In the genomic region with DNA sequence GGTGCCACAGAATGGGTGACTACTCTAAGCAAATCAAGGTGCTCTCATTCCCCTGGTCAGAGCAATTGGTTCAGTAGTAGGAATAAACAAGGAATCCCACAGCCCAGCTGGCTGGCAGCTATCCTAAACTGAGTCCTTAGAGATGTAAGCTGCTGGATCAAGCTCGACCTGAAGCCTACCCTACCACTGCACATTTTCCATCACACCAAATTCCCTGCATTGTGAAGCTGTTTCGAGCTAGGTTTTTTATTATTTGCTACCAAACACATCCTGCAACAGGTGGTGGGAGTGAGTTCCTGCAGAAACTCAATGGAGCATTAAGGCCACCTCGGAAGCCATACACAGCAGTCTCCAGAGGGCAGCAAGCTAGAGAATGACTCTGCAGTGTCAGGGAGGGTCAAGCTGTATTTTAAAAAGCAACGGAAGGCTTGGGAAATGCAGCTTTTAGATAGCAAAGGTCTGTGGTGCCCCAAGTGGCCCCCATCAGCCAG, we compare ENCODE assay signal across 14 cellular contexts. TPM values are rescaled to one million over a fixed set of nuclear protein-coding genes. Genes with fewer than 3 reads are reported as not detected.
DNase-seq lines count a peak whose midpoint lies in the region; TF ChIP-seq lines count a peak whose summit lies in the region.
"Had no signal": no experiment of that assay in that cellular context is flagged by ENCODE, and none has a peak within 500 bp of the region (broad histone marks: within the 10 kb centered on the region; RNA-seq: fewer than 3 reads in every experiment).

No MANE protein-coding gene starts in this region.

- TF ChIP-seq CTCF in coronary artery (IDR thresholded peaks at IDR 0.05) (no peak), GM20000 (IDR thresholded peaks at IDR 0.05; ENCODE audit: extremely low read depth, missing control alignments) (no peak)

- H3K4me3 ChIP-seq in coronary artery (peak overlapping the region; percentile 42), rectal smooth muscle tissue (ENCODE audit: low read length) (no peak overlapping the region)
- H3K4me3 ChIP-seq: cardiac muscle cell, GM23248, suprapubic skin had no signal

- peak; percentile 34 for DNase-seq in Caki2 (ENCODE audit: low read depth)
- peak; percentile 34 for DNase-seq in NAMALWA (ENCODE audit: low spot score)
- DNase-seq in coronary artery (ENCODE audit: low spot score): no peak
- no peak for DNase-seq in GM20000 (ENCODE audit: low spot score)
- no peak for DNase-seq in NOMO-1 treated with dmso at 0.1 percent for 144 hours (lab: John Stamatoyannopoulos, UW; ENCODE audit: unreplicated experiment)
- no peak for DNase-seq in cerebellar nuclear complex (lab: John Stamatoyannopoulos, UW)
- no peak for DNase-seq in stimulated activated naive CD4-positive, alpha-beta T cell treated with Interleukin-2 at 50 U/mL for 16 hours (lab: John Stamatoyannopoulos, UW)
- DNase-seq: activated naive CD8-positive, alpha-beta T cell treated with anti-CD3 and anti-CD28 coated beads, Interleukin-2, amount 10 ng/mL, durations not matched to agents 7 days and 5 days; effector memory CD8-positive, alpha-beta T cell; NCI-H1436 treated with DMSO at 0.1 percent for 48 hours had no signal

- H3K9ac ChIP-seq in rectal smooth muscle tissue (ENCODE audit: low read length): no peak overlapping the region
- H3K9ac ChIP-seq: GM23248 had no signal

- H3K36me3 ChIP-seq in rectal smooth muscle tissue (ENCODE audit: control insufficient read depth, insufficient read depth, low read length): no peaks in the 10 kb centered on the region
- H3K36me3 ChIP-seq: cardiac muscle cell, suprapubic skin had no signal

- H3K4me1 ChIP-seq in rectal smooth muscle tissue (ENCODE audit: control insufficient read depth, insufficient read depth, low read length): peaks cover 2% of the 10 kb centered on the region

- H3K27me3 ChIP-seq in rectal smooth muscle tissue (ENCODE audit: control insufficient read depth, insufficient read depth, low read length): no peaks in the 10 kb centered on the region
- H3K27me3 ChIP-seq: cardiac muscle cell, suprapubic skin had no signal

- H3K27ac ChIP-seq in coronary artery (peak overlapping the region; percentile 61 to 89), rectal smooth muscle tissue (ENCODE audit: low read depth, low read length) (peak overlapping the region; percentile 71)
- H3K27ac ChIP-seq: cardiac muscle cell, GM23248, suprapubic skin had no signal

- in situ Hi-C loops in Caki2 (cut with HindIII; ENCODE audit: low pct_unique_long_range_greater_than_20kb, low sequenced_read_pairs): no loop called here

RNA-seq across cellular contexts. Expression of a gene that starts 33.7 kb away (rescaled TPM):
- 12.6 and 23.3 TPM in 2 replicates for total RNA-seq in Caki2 (2014; rRNA removed; shearing (Covaris generic); ENCODE audit: low replicate concordance)

RNA-seq across cellular contexts. Expression of a gene that starts 56.3 kb away (rescaled TPM):
- total RNA-seq in Caki2 (2014; rRNA removed; shearing (Covaris generic); ENCODE audit: low replicate concordance): 3.2 and 3.5 TPM in 2 replicates

Comparison
In these comparisons a context has a peak if more than half of its experiments do, and no peak if none do; other contexts are left out.
1. DNase-seq: peak in Caki2 (single experiment) and NAMALWA (single experiment); none in coronary artery (single experiment), GM20000 (single experiment), NOMO-1 treated with dmso at 0.1 percent for 144 hours (single experiment), cerebellar nuclear complex (0 of 2) and stimulated activated naive CD4-positive, alpha-beta T cell treated with Interleukin-2 at 50 U/mL for 16 hours (single experiment).